In genomic region chr5:172641359-172642045, GRCh38 we compare ENCODE assay signal across 8 cellular contexts. TPM values are rescaled to one million over a fixed set of nuclear protein-coding genes. Genes with fewer than 3 reads are reported as not detected.
DNase-seq lines count a peak whose midpoint lies in the region; ATAC-seq and TF ChIP-seq lines count a peak whose summit lies in the region.

No MANE protein-coding gene starts in this region.

- ATAC-seq in HG03442 (IDR thresholded peaks at IDR 0.05; ENCODE audit: unreplicated experiment) (peak; percentile 17), body of pancreas (peak; percentile 38), left lung (peak; percentile 20), GM21619 (IDR thresholded peaks at IDR 0.05; ENCODE audit: unreplicated experiment) (no peak)

- no peaks in the 10 kb centered on the region for H3K36me3 ChIP-seq in body of pancreas (replicated peaks in 1 of 2; ENCODE audit: insufficient read depth in 1 of 2, low read depth in 2 of 2)
- H3K36me3 ChIP-seq in left lung: no peaks in the 10 kb centered on the region
- H3K36me3 ChIP-seq in tibial artery: no peaks in the 10 kb centered on the region

- DNase-seq in body of pancreas (no peak), left lung (no peak), tibial artery (no peak), glomerular visceral epithelial cell (ENCODE audit: extremely low spot score) (no peak), dedifferentiated amniotic fluid mesenchymal stem cell (ENCODE audit: extremely low spot score) (no peak)

- 6 to 26% methylated on average over 6 to 56 of the region's 72 CpGs for WGBS in body of pancreas, 2 donors

- intact Hi-C loops in body of pancreas (cut with DNase I) (no loop called here), left lung (cut with DNase I) (no loop called here), tibial artery (cut with DNase I; ENCODE audit: low total_unique reads) (loop anchor here (5.0 kb wide), 1 partner anchor 56 kb away; no protein-coding TSS in a partner anchor)

- H3K27ac ChIP-seq in body of pancreas (peak overlapping the region; percentile 13 to 64 (median 44)), left lung (peak overlapping the region; percentile 69 to 76), tibial artery (peak overlapping the region; percentile 87 to 88)

- TF ChIP-seq CTCF in GM12872 (IDR thresholded peaks at IDR 0.05; ENCODE audit: insufficient read depth, low read depth, low read length): 0 out of 3 replicates have a peak, but pooled peaks have one; percentile 7
- TF ChIP-seq CTCF in body of pancreas (IDR thresholded peaks at IDR 0.05): no peak
- TF ChIP-seq CTCF in left lung (IDR thresholded peaks at IDR 0.05): no peak
- TF ChIP-seq CTCF in tibial artery (IDR thresholded peaks at IDR 0.05): no peak

- H3K4me1 ChIP-seq in body of pancreas (peaks cover 17% of the 10 kb centered on the region), left lung (peaks cover 9 to 49% of the 10 kb centered on the region in 2 donors), tibial artery (peaks cover 0 to 65% (median 50%) of the 10 kb centered on the region in 4 donors)

- no peak for TF ChIP-seq POLR2A in body of pancreas (IDR thresholded peaks at IDR 0.05)

- no peaks in the 10 kb centered on the region for H3K27me3 ChIP-seq in body of pancreas
- H3K27me3 ChIP-seq in left lung: peaks cover 0 to 50% of the 10 kb centered on the region in 2 donors
- H3K27me3 ChIP-seq in tibial artery: no peaks in the 10 kb centered on the region

- H3K4me3 ChIP-seq in body of pancreas (peak overlapping the region; percentile 30 to 50), left lung (peak overlapping the region; percentile 65 to 80), tibial artery (peak overlapping the region; percentile 74 to 92)

- H3K9me3 ChIP-seq in body of pancreas: no peaks in the 10 kb centered on the region
- H3K9me3 ChIP-seq in left lung: no peaks in the 10 kb centered on the region
- no peaks in the 10 kb centered on the region for H3K9me3 ChIP-seq in tibial artery

RNA-seq across cellular contexts. Expression of gene NEURL1B, which starts 0.4 kb away (rescaled TPM):
- 10 to 100 TPM in 1 of 2 donors, 1 to 10 TPM in 1; 9.9 to 12.2 TPM for total RNA-seq in body of pancreas
- total RNA-seq in left lung: 10 to 100 TPM; 11.8 to 22.0 TPM
